ENCODE assay signal across 2 cellular contexts in the genomic region with DNA sequence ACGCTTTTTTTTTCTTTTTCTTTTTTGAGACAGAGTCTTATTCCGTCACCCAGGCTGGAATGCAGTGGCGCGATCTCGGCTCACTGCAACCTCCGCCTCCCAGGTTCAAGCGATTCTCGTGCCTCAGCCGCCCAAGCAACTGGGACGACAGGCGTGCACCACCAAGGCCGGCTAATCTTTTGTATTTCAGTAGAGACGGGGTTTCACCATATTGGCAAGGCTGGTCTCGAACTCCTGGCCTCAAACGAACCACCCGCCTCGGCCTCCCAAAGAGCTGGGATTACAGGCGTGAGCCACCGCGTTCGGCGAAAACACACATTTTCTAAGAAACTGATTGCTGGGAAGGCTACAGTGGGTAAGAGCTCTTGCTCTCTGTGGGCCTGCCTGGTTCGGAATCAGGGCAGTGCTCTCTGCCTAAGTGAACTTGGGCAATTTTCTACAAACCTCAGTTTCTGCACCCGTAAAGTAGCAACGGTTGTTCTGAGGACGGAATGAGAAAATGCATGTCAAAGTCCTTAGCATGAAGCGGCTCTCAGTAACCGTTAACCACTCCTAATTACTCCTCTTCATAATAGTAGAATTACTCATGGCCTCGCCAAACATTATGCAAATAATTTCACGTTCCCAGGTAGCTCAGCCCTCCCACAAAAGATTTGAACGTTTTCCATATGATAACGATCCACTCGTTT.
TF ChIP-seq lines count a peak whose summit lies in the region.

No MANE protein-coding gene starts in this region.

TF ChIP-seq in HEK293, 187 proteins besides CTCF, POLR2A, EP300 and RAD21 (continued from another document):
- TF ChIP-seq, protein P1, sequence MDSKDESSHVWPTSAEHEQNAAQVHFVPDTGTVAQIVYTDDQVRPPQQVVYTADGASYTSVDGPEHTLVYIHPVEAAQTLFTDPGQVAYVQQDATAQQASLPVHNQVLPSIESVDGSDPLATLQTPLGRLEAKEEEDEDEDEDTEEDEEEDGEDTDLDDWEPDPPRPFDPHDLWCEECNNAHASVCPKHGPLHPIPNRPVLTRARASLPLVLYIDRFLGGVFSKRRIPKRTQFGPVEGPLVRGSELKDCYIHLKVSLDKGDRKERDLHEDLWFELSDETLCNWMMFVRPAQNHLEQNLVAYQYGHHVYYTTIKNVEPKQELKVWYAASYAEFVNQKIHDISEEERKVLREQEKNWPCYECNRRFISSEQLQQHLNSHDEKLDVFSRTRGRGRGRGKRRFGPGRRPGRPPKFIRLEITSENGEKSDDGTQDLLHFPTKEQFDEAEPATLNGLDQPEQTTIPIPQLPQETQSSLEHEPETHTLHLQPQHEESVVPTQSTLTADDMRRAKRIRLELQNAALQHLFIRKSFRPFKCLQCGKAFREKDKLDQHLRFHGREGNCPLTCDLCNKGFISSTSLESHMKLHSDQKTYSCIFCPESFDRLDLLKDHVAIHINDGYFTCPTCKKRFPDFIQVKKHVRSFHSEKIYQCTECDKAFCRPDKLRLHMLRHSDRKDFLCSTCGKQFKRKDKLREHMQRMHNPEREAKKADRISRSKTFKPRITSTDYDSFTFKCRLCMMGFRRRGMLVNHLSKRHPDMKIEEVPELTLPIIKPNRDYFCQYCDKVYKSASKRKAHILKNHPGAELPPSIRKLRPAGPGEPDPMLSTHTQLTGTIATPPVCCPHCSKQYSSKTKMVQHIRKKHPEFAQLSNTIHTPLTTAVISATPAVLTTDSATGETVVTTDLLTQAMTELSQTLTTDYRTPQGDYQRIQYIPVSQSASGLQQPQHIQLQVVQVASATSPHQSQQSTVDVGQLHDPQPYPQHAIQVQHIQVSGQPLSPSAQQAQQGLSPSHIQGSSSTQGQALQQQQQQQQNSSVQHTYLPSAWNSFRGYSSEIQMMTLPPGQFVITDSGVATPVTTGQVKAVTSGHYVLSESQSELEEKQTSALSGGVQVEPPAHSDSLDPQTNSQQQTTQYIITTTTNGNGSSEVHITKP (tag by site-specific recombination; IDR thresholded peaks at IDR 0.05) = no peak
- no peak for TF ChIP-seq ZNF23 (tag by site-specific recombination; IDR thresholded peaks at IDR 0.05; ENCODE audit: borderline replicate concordance)
- no peak for TF ChIP-seq ZNF292 (tag by site-specific recombination; IDR thresholded peaks at IDR 0.05; ENCODE audit: borderline replicate concordance, low read depth)
- TF ChIP-seq ZNF155 (tag by site-specific recombination; IDR thresholded peaks at IDR 0.05) = no peak
- no peak for TF ChIP-seq ZNF184 (tag by site-specific recombination; IDR thresholded peaks at IDR 0.05)
- TF ChIP-seq ZNF223 (tag by site-specific recombination; IDR thresholded peaks at IDR 0.05) = no peak
- TF ChIP-seq ZNF596 (tag by site-specific recombination; IDR thresholded peaks at IDR 0.05) = no peak
- no peak for TF ChIP-seq ZBTB20 (tag by site-specific recombination; IDR thresholded peaks at IDR 0.05)

TF ChIP-seq in liver, 16 proteins besides CTCF, POLR2A, EP300 and RAD21 (continued from another document):
- TF ChIP-seq, protein P2, sequence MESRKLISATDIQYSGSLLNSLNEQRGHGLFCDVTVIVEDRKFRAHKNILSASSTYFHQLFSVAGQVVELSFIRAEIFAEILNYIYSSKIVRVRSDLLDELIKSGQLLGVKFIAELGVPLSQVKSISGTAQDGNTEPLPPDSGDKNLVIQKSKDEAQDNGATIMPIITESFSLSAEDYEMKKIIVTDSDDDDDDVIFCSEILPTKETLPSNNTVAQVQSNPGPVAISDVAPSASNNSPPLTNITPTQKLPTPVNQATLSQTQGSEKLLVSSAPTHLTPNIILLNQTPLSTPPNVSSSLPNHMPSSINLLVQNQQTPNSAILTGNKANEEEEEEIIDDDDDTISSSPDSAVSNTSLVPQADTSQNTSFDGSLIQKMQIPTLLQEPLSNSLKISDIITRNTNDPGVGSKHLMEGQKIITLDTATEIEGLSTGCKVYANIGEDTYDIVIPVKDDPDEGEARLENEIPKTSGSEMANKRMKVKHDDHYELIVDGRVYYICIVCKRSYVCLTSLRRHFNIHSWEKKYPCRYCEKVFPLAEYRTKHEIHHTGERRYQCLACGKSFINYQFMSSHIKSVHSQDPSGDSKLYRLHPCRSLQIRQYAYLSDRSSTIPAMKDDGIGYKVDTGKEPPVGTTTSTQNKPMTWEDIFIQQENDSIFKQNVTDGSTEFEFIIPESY (IDR thresholded peaks at IDR 0.05) = no peak
